Comparison of ENCODE assay signal across 23 cellular contexts in genomic region chrX:108072746-108073145, GRCh38. TPM values are rescaled to one million over a fixed set of nuclear protein-coding genes. Genes with fewer than 3 reads are reported as not detected.
DNase-seq lines count a peak whose midpoint lies in the region; ATAC-seq, FAIRE-seq and TF ChIP-seq lines count a peak whose summit lies in the region.
"Had no signal": no experiment of that assay in that cellular context is flagged by ENCODE, and none has a peak within 500 bp of the region (broad histone marks: within the 10 kb centered on the region; RNA-seq: fewer than 3 reads in every experiment).

No MANE protein-coding gene starts in this region.

- H2AFZ ChIP-seq in astrocyte (ENCODE audit: low read depth, low read length), result no peak overlapping the region

- no peak overlapping the region for H3K4me3 Mint-ChIP-seq in astrocyte (ENCODE audit: unreplicated experiment)
- no peak overlapping the region for H3K4me3 Mint-ChIP-seq in CD8-positive, alpha-beta T cell
- H3K4me3 Mint-ChIP-seq: activated naive CD8-positive, alpha-beta T cell treated with anti-CD3 and anti-CD28 coated beads, Interleukin-2, amount 50 U/mL, for 24 hours; B cell; IgD-negative memory B cell; natural killer cell; stimulated activated naive B cell treated with anti-CD40 and anti-IgM and Interleukin-4, amounts not matched to agents 10 μg/mL and 1 μg/mL and 100 μg/mL, for 72 hours had no signal

- H3K9me3 ChIP-seq in astrocyte (ENCODE audit: insufficient read depth, low read depth, low read length) (no peaks in the 10 kb centered on the region), upper lobe of right lung (no peaks in the 10 kb centered on the region)
- H3K9me3 ChIP-seq in CD8-positive, alpha-beta T cell (ENCODE audit: low read length), result no peaks in the 10 kb centered on the region
- H3K9me3 ChIP-seq: heart right ventricle, left ventricle myocardium inferior had no signal

- no peaks in the 10 kb centered on the region for H4K20me1 ChIP-seq in astrocyte (ENCODE audit: insufficient read depth, low read length)

- H3K36me3 Mint-ChIP-seq in astrocyte (ENCODE audit: low read depth, unreplicated experiment), result no peaks in the 10 kb centered on the region
- peaks cover 45% of the 10 kb centered on the region for H3K36me3 Mint-ChIP-seq in CD8-positive, alpha-beta T cell
- H3K36me3 Mint-ChIP-seq: natural killer cell; stimulated activated naive B cell treated with anti-CD40 and anti-IgM and Interleukin-4, amounts not matched to agents 10 μg/mL and 1 μg/mL and 100 μg/mL, for 72 hours had no signal

- H3K27ac Mint-ChIP-seq in astrocyte (ENCODE audit: unreplicated experiment), result peak overlapping the region; percentile 74
- H3K27ac Mint-ChIP-seq in CD8-positive, alpha-beta T cell, result no peak overlapping the region
- H3K27ac Mint-ChIP-seq: activated naive CD8-positive, alpha-beta T cell treated with anti-CD3 and anti-CD28 coated beads, Interleukin-2, amount 50 U/mL, for 24 hours; B cell; IgD-negative memory B cell; natural killer cell; stimulated activated naive B cell treated with anti-CD40 and anti-IgM and Interleukin-4, amounts not matched to agents 10 μg/mL and 1 μg/mL and 100 μg/mL, for 72 hours had no signal

- no peak for ATAC-seq in CD8-positive, alpha-beta T cell
- no peak for ATAC-seq in upper lobe of right lung
- no peak for ATAC-seq in HG03196 (IDR thresholded peaks at IDR 0.05; ENCODE audit: unreplicated experiment)
- ATAC-seq: heart right ventricle had no signal

- H3K4me1 ChIP-seq in astrocyte (ENCODE audit: insufficient read depth, low read length) (peaks cover 16% of the 10 kb centered on the region), upper lobe of right lung (no peaks in the 10 kb centered on the region)
- no peaks in the 10 kb centered on the region for H3K4me1 ChIP-seq in CD8-positive, alpha-beta T cell (ENCODE audit: insufficient read depth, low read length)
- H3K4me1 ChIP-seq: heart right ventricle, left ventricle myocardium inferior had no signal

- FAIRE-seq in astrocyte (lab: Jason Lieb, UNC), result peak; percentile 55
- FAIRE-seq: A204.1, urothelium cell line had no signal

- H3K27ac ChIP-seq in astrocyte (ENCODE audit: low read depth, low read length) (no peak overlapping the region), upper lobe of right lung (no peak overlapping the region)
- H3K27ac ChIP-seq in CD8-positive, alpha-beta T cell (ENCODE audit: low read depth, low read length), result no peak overlapping the region
- H3K27ac ChIP-seq: dorsolateral prefrontal cortex, heart right ventricle, left ventricle myocardium inferior had no signal

- peaks cover 8% of the 10 kb centered on the region for H3K4me1 Mint-ChIP-seq in astrocyte (ENCODE audit: low read depth, unreplicated experiment)
- peaks cover 3% of the 10 kb centered on the region for H3K4me1 Mint-ChIP-seq in CD8-positive, alpha-beta T cell (ENCODE audit: low read depth)
- H3K4me1 Mint-ChIP-seq: natural killer cell; stimulated activated naive B cell treated with anti-CD40 and anti-IgM and Interleukin-4, amounts not matched to agents 10 μg/mL and 1 μg/mL and 100 μg/mL, for 72 hours had no signal

- H3K9me3 Mint-ChIP-seq in astrocyte (ENCODE audit: unreplicated experiment), result no peaks in the 10 kb centered on the region
- H3K9me3 Mint-ChIP-seq in CD8-positive, alpha-beta T cell, result no peaks in the 10 kb centered on the region
- H3K9me3 Mint-ChIP-seq: activated naive CD8-positive, alpha-beta T cell treated with anti-CD3 and anti-CD28 coated beads, Interleukin-2, amount 50 U/mL, for 24 hours; IgD-negative memory B cell; natural killer cell; stimulated activated naive B cell treated with anti-CD40 and anti-IgM and Interleukin-4, amounts not matched to agents 10 μg/mL and 1 μg/mL and 100 μg/mL, for 72 hours had no signal

- POLR2A ChIA-PET in CD8-positive, alpha-beta T cell (lab: Charles Lee), result no interaction called here

- CTCF ChIA-PET in CD8-positive, alpha-beta T cell (lab: Charles Lee), result no interaction called here

- no peaks in the 10 kb centered on the region for H3K79me2 ChIP-seq in astrocyte (ENCODE audit: insufficient read depth, low read length)

- peak overlapping the region; percentile 67 for H3K4me2 ChIP-seq in astrocyte (ENCODE audit: low read length)

- intact Hi-C loops in CD8-positive, alpha-beta T cell (cut with DNase I, micrococcal nuclease), result loop anchor here (1.0 to 10.0 kb wide), 12 partner anchors 52 to 1200 kb away; partner anchors contain the start of genes NCBP2L (in 2 of the 2), MID2 (in 1 of the 2) and TSC22D3 (in 1 of the 2)
- intact Hi-C loops in upper lobe of right lung (cut with DNase I), result no loop called here

- no peak for TF ChIP-seq CTCF in astrocyte (IDR thresholded peaks at IDR 0.05; ENCODE audit: insufficient read depth, low read depth, low read length)
- TF ChIP-seq CTCF in CD8-positive, alpha-beta T cell (IDR thresholded peaks at IDR 0.05), result no peak
- TF ChIP-seq CTCF in upper lobe of right lung (IDR thresholded peaks at IDR 0.05), result no peak

- H3K27me3 ChIP-seq in astrocyte (ENCODE audit: insufficient read depth, low read length) (peaks cover 4% of the 10 kb centered on the region), upper lobe of right lung (no peaks in the 10 kb centered on the region)
- H3K27me3 ChIP-seq in CD8-positive, alpha-beta T cell (ENCODE audit: insufficient read depth, low read length), result no peaks in the 10 kb centered on the region

- no peak overlapping the region for H3K9ac ChIP-seq in astrocyte (ENCODE audit: low read length)

- H3K36me3 ChIP-seq in astrocyte (ENCODE audit: insufficient read depth, low read length), result no peaks in the 10 kb centered on the region
- H3K36me3 ChIP-seq in CD8-positive, alpha-beta T cell (ENCODE audit: insufficient read depth, low read length), result no peaks in the 10 kb centered on the region
- no peaks in the 10 kb centered on the region for H3K36me3 ChIP-seq in upper lobe of right lung
- H3K36me3 ChIP-seq: heart right ventricle, left ventricle myocardium inferior had no signal

- DNase-seq in A172 (ENCODE audit: low spot score) (peak; percentile 11), HS-27A (ENCODE audit: low read depth) (peak; percentile 39), astrocyte (ENCODE audit: low read depth) (peak; percentile 80), hepatic stellate cell (ENCODE audit: low spot score) (peak; percentile 13), NCI-H774 (lab: John Stamatoyannopoulos, UW) (no peak), upper lobe of right lung (no peak)
- no peak for DNase-seq in CD8-positive, alpha-beta T cell
- DNase-seq: dorsolateral prefrontal cortex, heart right ventricle, left ventricle myocardium inferior, midbrain, natural killer cell, Right ventricle myocardium superior, T1000 had no signal

- H3K4me3 ChIP-seq in astrocyte (ENCODE audit: insufficient read depth, low read depth, low read length) (no peak overlapping the region), upper lobe of right lung (no peak overlapping the region)
- no peak overlapping the region for H3K4me3 ChIP-seq in CD8-positive, alpha-beta T cell (ENCODE audit: low read depth, low read length)
- H3K4me3 ChIP-seq: dorsolateral prefrontal cortex, heart right ventricle, left ventricle myocardium inferior had no signal

- no peaks in the 10 kb centered on the region for H3K27me3 Mint-ChIP-seq in astrocyte (ENCODE audit: low read depth, unreplicated experiment)
- no peaks in the 10 kb centered on the region for H3K27me3 Mint-ChIP-seq in CD8-positive, alpha-beta T cell (ENCODE audit: low read depth)
- H3K27me3 Mint-ChIP-seq: activated naive CD8-positive, alpha-beta T cell treated with anti-CD3 and anti-CD28 coated beads, Interleukin-2, amount 50 U/mL, for 24 hours; B cell had no signal

RNA-seq across cellular contexts. Expression of gene PSMD10, which starts 18.6 kb away (rescaled TPM):
- 76.2 and 107 TPM in 2 replicates for total RNA-seq in A172 (2014; rRNA removed; shearing (Covaris generic))
- total RNA-seq in astrocyte (47.3 and 49.6 TPM in 2 replicates), upper lobe of right lung (34.7 TPM)
- 10 to 100 TPM; 22.6 to 23.5 TPM for total RNA-seq in CD8-positive, alpha-beta T cell

RNA-seq across cellular contexts. Expression of gene ATG4A, which starts 18.8 kb away (rescaled TPM):
- total RNA-seq in A172 (2014; rRNA removed; shearing (Covaris generic)), result 7.6 and 9.0 TPM in 2 replicates
- total RNA-seq in astrocyte, result 10.7 and 11.5 TPM in 2 replicates
- total RNA-seq in CD8-positive, alpha-beta T cell, result 1 to 10 TPM; 3.7 to 6.3 TPM
- 16.9 TPM for total RNA-seq in upper lobe of right lung

RNA-seq across cellular contexts. Expression of gene VSIG1, which starts 27.9 kb away (rescaled TPM):
- not detected in 2 replicates for total RNA-seq in A172 (2014; rRNA removed; shearing (Covaris generic))
- total RNA-seq in astrocyte (not detected in 2 replicates), upper lobe of right lung (1.1 TPM)
- 10 to 100 TPM; 10.5 to 11.9 TPM for total RNA-seq in CD8-positive, alpha-beta T cell
- total RNA-seq: fibroblast of villous mesenchyme, left ventricle myocardium inferior, osteocyte, Right ventricle myocardium superior had no signal

Comparison
In these comparisons a context has a peak if more than half of its experiments do, and no peak if none do; other contexts are left out.
1. DNase-seq: peak in A172 (single experiment), HS-27A (single experiment), astrocyte (single experiment) and hepatic stellate cell (single experiment); none in CD8-positive, alpha-beta T cell (0 of 7), NCI-H774 (single experiment) and upper lobe of right lung (single experiment).